ENCODE assay signal across 14 cellular contexts in genomic region chr1:205515781-205516253, GRCh38. TPM values are rescaled to one million over a fixed set of nuclear protein-coding genes. Genes with fewer than 3 reads are reported as not detected.
DNase-seq lines count a peak whose midpoint lies in the region; ATAC-seq and TF ChIP-seq lines count a peak whose summit lies in the region.
"Had no signal": no experiment of that assay in that cellular context is flagged by ENCODE, and none has a peak within 500 bp of the region (broad histone marks: within the 10 kb centered on the region; RNA-seq: fewer than 3 reads in every experiment).

No MANE protein-coding gene starts in this region.

- H3K9me2 ChIP-seq in Karpas-422 (replicated peaks; ENCODE audit: insufficient read depth, low read length): no peaks in the 10 kb centered on the region

- no peaks in the 10 kb centered on the region for H4K20me1 ChIP-seq in Karpas-422 (ENCODE audit: insufficient read depth, low read depth, low read length)

- in situ Hi-C loops in astrocyte of the spinal cord (cut with HindIII; ENCODE audit: low sequenced_read_pairs): no loop called here

- H3K4me1 ChIP-seq in right cardiac atrium (ENCODE audit: control insufficient read depth, insufficient read depth, low read length) (peaks cover 47% of the 10 kb centered on the region), Karpas-422 (ENCODE audit: low read length) (no peaks in the 10 kb centered on the region)

- intact Hi-C loops in right cardiac atrium (cut with DNase I): no loop called here
- intact Hi-C loops in sciatic nerve (cut with DNase I): no loop called here

- ATAC-seq in right cardiac atrium (peak; percentile 15 to 19), sciatic nerve (peak; percentile 52), GM19351 (IDR thresholded peaks at IDR 0.05; ENCODE audit: unreplicated experiment) (no peak), HG03159 (IDR thresholded peaks at IDR 0.05; ENCODE audit: unreplicated experiment) (no peak)
- ATAC-seq in activated CD4-positive, CD25-positive, alpha-beta regulatory T cell treated with anti-CD3 and anti-CD28 coated beads, Interleukin-2, amount 50 U/mL, for 24 hours: no peak
- ATAC-seq: natural killer cell treated with Interleukin-12 subunit alpha and Interleukin-12 subunit beta and Interleukin-15 and Interleukin-18, amount 100 ng/mL, for 72 hours; stimulated activated effector memory CD8-positive, alpha-beta T cell treated with anti-CD3 and anti-CD28 coated beads, Interleukin-12 subunit alpha, Interleukin-12 subunit beta, amount 100 ng/mL, for 72 hours had no signal

- H3K27me3 ChIP-seq in right cardiac atrium (ENCODE audit: control insufficient read depth, insufficient read depth): no peaks in the 10 kb centered on the region
- no peaks in the 10 kb centered on the region for H3K27me3 ChIP-seq in Karpas-422 (ENCODE audit: low read length)

- no peaks in the 10 kb centered on the region for H3K79me2 ChIP-seq in Karpas-422 (ENCODE audit: low read length)

- H3K9me3 ChIP-seq in right cardiac atrium (ENCODE audit: control insufficient read depth, low read length) (no peaks in the 10 kb centered on the region), Karpas-422 (ENCODE audit: low read length) (no peaks in the 10 kb centered on the region)

- H3K4me3 ChIP-seq in astrocyte of the spinal cord (ENCODE audit: low read depth, low read length) (no peak overlapping the region), right cardiac atrium (ENCODE audit: low read length) (no peak overlapping the region), Karpas-422 (ENCODE audit: low read length) (no peak overlapping the region)

- 34% methylated on average over 5 of the region's 5 CpGs for WGBS in right cardiac atrium

- H3K9ac ChIP-seq in Karpas-422 (ENCODE audit: low read length): no peak overlapping the region

- TF ChIP-seq CTCF in astrocyte of the spinal cord (IDR thresholded peaks at IDR 0.05; ENCODE audit: low read depth, low read length): no peak

- DNase-seq in ELF-1 (ENCODE audit: low read depth, low spot score) (peak; percentile 95), astrocyte of the spinal cord (ENCODE audit: low read depth, low spot score) (peak; percentile 64), right cardiac atrium (peak in 1 of 3 donors; percentile 66), sciatic nerve (ENCODE audit: low spot score) (no peak), Karpas-422 (no peak)
- DNase-seq: activated naive CD4-positive, alpha-beta T cell; hippocampal formation; KBM-7; SHP77 had no signal

- no peak overlapping the region for H2AFZ ChIP-seq in Karpas-422 (ENCODE audit: low read length)

- H3K27ac ChIP-seq in right cardiac atrium (ENCODE audit: low read length) (peak overlapping the region; percentile 11), Karpas-422 (ENCODE audit: low read length) (no peak overlapping the region)

- no peak overlapping the region for H3K4me2 ChIP-seq in Karpas-422 (ENCODE audit: low read depth, low read length, poor library complexity, severe bottlenecking)

- no peaks in the 10 kb centered on the region for H3K36me3 ChIP-seq in Karpas-422 (ENCODE audit: insufficient read depth, low read length)

RNA-seq across cellular contexts. Expression of gene CDK18, which starts 11.3 kb away (rescaled TPM):
- total RNA-seq in right cardiac atrium (100 to 1,000 TPM in 3 of 4 donors, 10 to 100 TPM in 1; 80.2 to 148 (median 141) TPM), sciatic nerve (9.4 TPM)
- polyA plus RNA-seq in right cardiac atrium: 150 TPM
- 0.45 TPM in 1 of 2 replicates, not detected in the other for total RNA-seq in Karpas-422 (2014; rRNA removed; shearing (Covaris generic); ENCODE audit: low replicate concordance)

RNA-seq across cellular contexts. Expression of gene BLACAT1, which starts 60.0 kb away (rescaled TPM):
- total RNA-seq in right cardiac atrium (under 1 TPM in 1 of 4 donors, not detected in 3; 0.09 TPM), sciatic nerve (0.13 TPM)
- polyA plus RNA-seq in right cardiac atrium: 0.07 TPM
- total RNA-seq in Karpas-422 (2014; rRNA removed; shearing (Covaris generic); ENCODE audit: low replicate concordance): not detected in 2 replicates
- total RNA-seq: natural killer cell treated with Interleukin-12 subunit alpha and Interleukin-12 subunit beta and Interleukin-15 and Interleukin-18, amount 100 ng/mL, for 72 hours had no signal

Comparison
In these comparisons a context has a peak if more than half of its experiments do, and no peak if none do; other contexts are left out.
1. DNase-seq: peak in ELF-1 (single experiment) and astrocyte of the spinal cord (single experiment); none in sciatic nerve (single experiment) and Karpas-422 (single experiment).
2. ATAC-seq: peak in right cardiac atrium (2 of 2) and sciatic nerve (single experiment); none in GM19351 (single experiment), activated CD4-positive, CD25-positive, alpha-beta regulatory T cell treated with anti-CD3 and anti-CD28 coated beads, Interleukin-2, amount 50 U/mL, for 24 hours (0 of 2) and HG03159 (single experiment).